8 cellular contexts compared by ENCODE assay signal in genomic region chr14:23302290-23303225, GRCh38. TPM values are rescaled to one million over a fixed set of nuclear protein-coding genes. Genes with fewer than 3 reads are reported as not detected.
DNase-seq lines count a peak whose midpoint lies in the region; ATAC-seq and TF ChIP-seq lines count a peak whose summit lies in the region.

TSS of gene PPP1R3E (minus strand) at chr14:23302859. CDS start at chr14:23302576, 283 bp downstream.

- H3K4me2 ChIP-seq in OCI-LY1 (ENCODE audit: low read length), result peak within 1 kb of the TSS; percentile 94

- CTCF ChIA-PET in CD8-positive, alpha-beta T cell (lab: Charles Lee), result interaction anchor here (0.6 to 6.5 kb wide), 9 partner anchors 9 to 373 kb away, joined by 3 to 53 read pairs (median 4); partner anchors contain the start of genes HOMEZ, PABPN1 and PRMT5

- H3K36me3 Mint-ChIP-seq in CD8-positive, alpha-beta T cell, result peaks cover 13% of the 10 kb centered on the region
- no peaks in the 10 kb centered on the region for H3K36me3 Mint-ChIP-seq in naive B cell
- no peaks in the 10 kb centered on the region for H3K36me3 Mint-ChIP-seq in stimulated activated memory B cell treated with anti-CD40 and anti-IgM and Interleukin-4, amounts not matched to agents 10 μg/mL and 1 μg/mL and 100 μg/mL, for 72 hours

- no peaks in the 10 kb centered on the region for H3K27me3 ChIP-seq in CD8-positive, alpha-beta T cell (ENCODE audit: insufficient read depth, low read length)
- no peaks in the 10 kb centered on the region; the same call in 1 of the 2 replicates for H3K27me3 ChIP-seq in OCI-LY1 (ENCODE audit: insufficient read depth, low read length)
- no peaks in the 10 kb centered on the region for H3K27me3 ChIP-seq in esophagus muscularis mucosa

- peaks cover 19% of the 10 kb centered on the region for H3K4me1 ChIP-seq in CD8-positive, alpha-beta T cell (ENCODE audit: insufficient read depth, low read length)
- H3K4me1 ChIP-seq in OCI-LY1 (ENCODE audit: insufficient read depth, low read length, severe bottlenecking) (peaks cover 22% of the 10 kb centered on the region), esophagus muscularis mucosa (peaks cover 43 to 55% (median 49%) of the 10 kb centered on the region in 4 donors)

- ATAC-seq in CD8-positive, alpha-beta T cell, result peak; percentile 47
- ATAC-seq in GM19467 (IDR thresholded peaks at IDR 0.05; ENCODE audit: unreplicated experiment) (peak; percentile 24), naive B cell (ENCODE audit: low read depth in 2 of 2) (peak; percentile 43 to 47)
- peak; percentile 65 for ATAC-seq in stimulated activated memory B cell treated with anti-CD40 and anti-IgM and Interleukin-4, amounts not matched to agents 10 μg/mL and 1 μg/mL and 100 μg/mL, for 72 hours

- H3K79me2 ChIP-seq in OCI-LY1 (ENCODE audit: insufficient read depth, low read length), result no peaks in the 10 kb centered on the region

- H3K9me3 ChIP-seq in CD8-positive, alpha-beta T cell (ENCODE audit: low read length), result no peaks in the 10 kb centered on the region
- H3K9me3 ChIP-seq in OCI-LY1 (ENCODE audit: low read length) (no peaks in the 10 kb centered on the region), esophagus muscularis mucosa (no peaks in the 10 kb centered on the region)

- H3K9ac ChIP-seq in OCI-LY1 (ENCODE audit: low read length), result peak within 1 kb of the TSS; percentile 94

- peak; percentile 44 for TF ChIP-seq POLR2A in esophagus muscularis mucosa (IDR thresholded peaks at IDR 0.05; ENCODE audit: low read depth)

- H3F3A ChIP-seq in OCI-LY1 (ENCODE audit: insufficient read depth, low read length), result no peaks in the 10 kb centered on the region

- H2AFZ ChIP-seq in OCI-LY1 (ENCODE audit: low read length), result peak within 1 kb of the TSS; percentile 52; the same call in 1 of the 2 replicates

- H3K4me3 ChIP-seq in CD8-positive, alpha-beta T cell (ENCODE audit: low read depth, low read length), result peak within 1 kb of the TSS; percentile 97
- H3K4me3 ChIP-seq in OCI-LY1 (ENCODE audit: low read depth, low read length, poor library complexity, severe bottlenecking) (peak within 1 kb of the TSS; percentile 84), esophagus muscularis mucosa (peak within 1 kb of the TSS; percentile 69 to 84 (median 82))

- peak within 1 kb of the TSS; percentile 98 for H3K27ac Mint-ChIP-seq in CD8-positive, alpha-beta T cell
- H3K27ac Mint-ChIP-seq in naive B cell, result peak within 1 kb of the TSS; percentile 98 to 100 (median 100)
- peak within 1 kb of the TSS; percentile 91 for H3K27ac Mint-ChIP-seq in stimulated activated memory B cell treated with anti-CD40 and anti-IgM and Interleukin-4, amounts not matched to agents 10 μg/mL and 1 μg/mL and 100 μg/mL, for 72 hours

- H3K9me3 Mint-ChIP-seq in CD8-positive, alpha-beta T cell, result no peaks in the 10 kb centered on the region
- H3K9me3 Mint-ChIP-seq in naive B cell, result no peaks in the 10 kb centered on the region
- H3K9me3 Mint-ChIP-seq in stimulated activated memory B cell treated with anti-CD40 and anti-IgM and Interleukin-4, amounts not matched to agents 10 μg/mL and 1 μg/mL and 100 μg/mL, for 72 hours, result no peaks in the 10 kb centered on the region

- H3K4me1 Mint-ChIP-seq in CD8-positive, alpha-beta T cell (ENCODE audit: low read depth), result peaks cover 24% of the 10 kb centered on the region
- peaks cover 28 to 44% (median 42%) of the 10 kb centered on the region in 3 donors for H3K4me1 Mint-ChIP-seq in naive B cell
- H3K4me1 Mint-ChIP-seq in stimulated activated memory B cell treated with anti-CD40 and anti-IgM and Interleukin-4, amounts not matched to agents 10 μg/mL and 1 μg/mL and 100 μg/mL, for 72 hours, result peaks cover 44% of the 10 kb centered on the region

- peak within 1 kb of the TSS; percentile 97 for H3K27ac ChIP-seq in CD8-positive, alpha-beta T cell (ENCODE audit: low read depth, low read length)
- peak within 1 kb of the TSS; percentile 65 for H3K27ac ChIP-seq in OCI-LY1 (ENCODE audit: low read depth, low read length, poor library complexity, severe bottlenecking)
- peak within 1 kb of the TSS; percentile 94 to 100 (median 99) for H3K27ac ChIP-seq in esophagus muscularis mucosa (replicated peaks in 1 of 4)

- TF ChIP-seq EP300 in esophagus muscularis mucosa (IDR thresholded peaks at IDR 0.05), result no peak

- H3K27me3 Mint-ChIP-seq in CD8-positive, alpha-beta T cell (ENCODE audit: low read depth), result peaks cover 20% of the 10 kb centered on the region
- peaks cover 0 to 4% (median 0%) of the 10 kb centered on the region in 3 donors for H3K27me3 Mint-ChIP-seq in naive B cell
- H3K27me3 Mint-ChIP-seq in stimulated activated memory B cell treated with anti-CD40 and anti-IgM and Interleukin-4, amounts not matched to agents 10 μg/mL and 1 μg/mL and 100 μg/mL, for 72 hours, result no peaks in the 10 kb centered on the region

- DNase-seq in CD8-positive, alpha-beta T cell, result peak; percentile 64 to 91 (median 86)
- DNase-seq in HUDEP-2 (lab: John Stamatoyannopoulos, UW; ENCODE audit: unreplicated experiment in 76 of 76) (peak in 59 of 76 experiments; percentile 2 to 74 (median 55)), activated T-cell treated with anti-CD3 and anti-CD28 coated beads for 4 hours (peak; percentile 84), esophagus muscularis mucosa (ENCODE audit: extremely low spot score) (peak; percentile 94), naive B cell (peak; percentile 86)

- no peaks in the 10 kb centered on the region for H4K20me1 ChIP-seq in OCI-LY1 (ENCODE audit: insufficient read depth, low read length)

- POLR2A ChIA-PET in CD8-positive, alpha-beta T cell (lab: Charles Lee), result interaction anchor here (0.6 to 5.7 kb wide), 19 partner anchors 8 to 1567 kb away, joined by 3 to 202 read pairs (median 4); partner anchors contain the start of genes ACIN1, C14orf119, HOMEZ and MDP1

- no peak for TF ChIP-seq CTCF in CD8-positive, alpha-beta T cell (IDR thresholded peaks at IDR 0.05)
- TF ChIP-seq CTCF in OCI-LY1 (IDR thresholded peaks at IDR 0.05; ENCODE audit: low read length) (no peak), esophagus muscularis mucosa (IDR thresholded peaks at IDR 0.05) (no peak)

- WGBS in esophagus muscularis mucosa, result 4% methylated on average over 54 of the region's 81 CpGs

- intact Hi-C loops in CD8-positive, alpha-beta T cell (cut with DNase I, micrococcal nuclease), result loop anchor here (1.0 to 10.0 kb wide), 7 partner anchors 207 to 812 kb away; partner anchors contain the start of genes ACIN1 (in 1 of the 2), C14orf119 (in 1 of the 2), DCAF11 (in 1 of the 2) and NRL (in 1 of the 2)
- intact Hi-C loops in esophagus muscularis mucosa (cut with DNase I), result loop anchor here (10.0 kb wide), 2 partner anchors 178 to 1142 kb away; partner anchors contain the start of gene SDR39U1

- H3K36me3 ChIP-seq in CD8-positive, alpha-beta T cell (ENCODE audit: insufficient read depth, low read length), result no peaks in the 10 kb centered on the region
- H3K36me3 ChIP-seq in OCI-LY1 (ENCODE audit: insufficient read depth, low read length), result peaks cover 17% of the 10 kb centered on the region; the same call in 1 of the 2 replicates
- H3K36me3 ChIP-seq in esophagus muscularis mucosa, result peaks cover 0 to 15% (median 5%) of the 10 kb centered on the region in 4 donors

- H3K4me3 Mint-ChIP-seq in CD8-positive, alpha-beta T cell, result peak within 1 kb of the TSS; percentile 97
- peak within 1 kb of the TSS; percentile 94 to 99 (median 96) for H3K4me3 Mint-ChIP-seq in naive B cell
- H3K4me3 Mint-ChIP-seq in stimulated activated memory B cell treated with anti-CD40 and anti-IgM and Interleukin-4, amounts not matched to agents 10 μg/mL and 1 μg/mL and 100 μg/mL, for 72 hours, result peak within 1 kb of the TSS; percentile 92

- no peaks in the 10 kb centered on the region for H3K9me2 ChIP-seq in OCI-LY1 (ENCODE audit: low read depth, low read length)

RNA-seq across cellular contexts. Expression of gene PPP1R3E, which starts in this region (rescaled TPM):
- total RNA-seq in CD8-positive, alpha-beta T cell, result 10 to 100 TPM; 31.2 to 33.8 TPM
- 1 to 10 TPM; 5.4 to 6.3 (median 5.5) TPM for total RNA-seq in esophagus muscularis mucosa
- polyA plus RNA-seq in naive B cell (ENCODE audit: low read depth in 6 of 6), result 10 to 100 TPM in 1 of 6 donors, 1 to 10 TPM in 5; 3.9 to 11.8 (median 5.1) TPM

Comparison
In these comparisons a context has a peak if more than half of its experiments do, and no peak if none do; other contexts are left out.
1. Peak in every context shown above with its lines: DNase-seq, ATAC-seq, H3K4me3 ChIP-seq and H3K27ac ChIP-seq.
2. RNA of gene PPP1R3E (total RNA-seq): 31.2 to 33.8 TPM in CD8-positive, alpha-beta T cell; 5.4 to 6.3 TPM in esophagus muscularis mucosa; every median in the first group is over 4 times any median in the second.